Comparison of ENCODE assay signal across 18 cellular contexts in genomic region chr2:123164216-123164615, GRCh38.
DNase-seq lines count a peak whose midpoint lies in the region; ATAC-seq and TF ChIP-seq lines count a peak whose summit lies in the region.
"Had no signal": no experiment of that assay in that cellular context is flagged by ENCODE, and none has a peak within 500 bp of the region (broad histone marks: within the 10 kb centered on the region; RNA-seq: fewer than 3 reads in every experiment).

No MANE protein-coding gene starts in this region.

- no peaks in the 10 kb centered on the region for H3K79me1 ChIP-seq in mesenchymal stem cell (replicated peaks; ENCODE audit: low read length, poor library complexity, severe bottlenecking)

- no peak overlapping the region for H4K91ac ChIP-seq in mesenchymal stem cell (ENCODE audit: low read length)

- no peak overlapping the region for H3K4me3 Mint-ChIP-seq in CD8-positive, alpha-beta T cell
- H3K4me3 Mint-ChIP-seq: CD4-positive, alpha-beta T cell had no signal

- peak; percentile 50 for DNase-seq in DMS153 (lab: John Stamatoyannopoulos, UW)
- no peak for DNase-seq in DMS153 treated with DMSO at 0.1 percent for 48 hours (lab: John Stamatoyannopoulos, UW; ENCODE audit: unreplicated experiment)
- peak; percentile 2 for DNase-seq in amniotic epithelial cell (ENCODE audit: low read depth)
- DNase-seq in mesenchymal stem cell, result peak; percentile 75
- DNase-seq in CD8-positive, alpha-beta T cell, result no peak
- no peak for DNase-seq in stimulated activated naive CD4-positive, alpha-beta T cell (lab: John Stamatoyannopoulos, UW)
- DNase-seq: AML-193; CD4-positive, alpha-beta T cell; GF-D8; GOT3; H7; IMR-90 had no signal

- H2BK120ac ChIP-seq in mesenchymal stem cell (ENCODE audit: low read depth, low read length), result no peak overlapping the region

- H3K9ac ChIP-seq in mesenchymal stem cell (ENCODE audit: low read length), result no peak overlapping the region

- H3K4me1 Mint-ChIP-seq in CD8-positive, alpha-beta T cell (ENCODE audit: low read depth), result no peaks in the 10 kb centered on the region

- CTCF ChIA-PET in CD8-positive, alpha-beta T cell (lab: Charles Lee), result no interaction called here

- WGBS in mesenchymal stem cell, result 7% methylated on average over 2 of the region's 2 CpGs

- no peak for ATAC-seq in CD8-positive, alpha-beta T cell
- ATAC-seq in activated CD4-positive, CD25-positive, alpha-beta regulatory T cell treated with anti-CD3 and anti-CD28 coated beads, Interleukin-2, amount 50 U/mL, for 24 hours, result no peak
- ATAC-seq: A549, K562 had no signal

- H3K4me3 ChIP-seq in mesenchymal stem cell (ENCODE audit: insufficient read depth in 1 of 2, low read depth in 1 of 2, low read length in 2 of 2), result no peak overlapping the region
- no peak overlapping the region for H3K4me3 ChIP-seq in CD8-positive, alpha-beta T cell (ENCODE audit: low read depth, low read length)
- H3K4me3 ChIP-seq: A549, K562 had no signal

- no peaks in the 10 kb centered on the region for H3K27me3 Mint-ChIP-seq in CD8-positive, alpha-beta T cell (ENCODE audit: low read depth)
- H3K27me3 Mint-ChIP-seq: CD4-positive, alpha-beta T cell had no signal

- H3K4me2 ChIP-seq in mesenchymal stem cell (ENCODE audit: low read length, poor library complexity, severe bottlenecking), result no peak overlapping the region
- H3K4me2 ChIP-seq: A549 had no signal

- no peak for TF ChIP-seq CTCF in CD8-positive, alpha-beta T cell (IDR thresholded peaks at IDR 0.05)

- H3K4me1 ChIP-seq in mesenchymal stem cell (ENCODE audit: control insufficient read depth, insufficient read depth, low read depth, low read length), result no peaks in the 10 kb centered on the region
- H3K4me1 ChIP-seq in CD8-positive, alpha-beta T cell (ENCODE audit: insufficient read depth, low read length), result no peaks in the 10 kb centered on the region
- H3K4me1 ChIP-seq: A549 had no signal

- H2BK12ac ChIP-seq in mesenchymal stem cell (ENCODE audit: low read length in 2 of 2), result no peak overlapping the region

- H2AK5ac ChIP-seq in mesenchymal stem cell (ENCODE audit: low read length, severe bottlenecking), result no peak overlapping the region

- no peaks in the 10 kb centered on the region for H3K9me3 ChIP-seq in mesenchymal stem cell (ENCODE audit: control insufficient read depth, low read length)
- no peaks in the 10 kb centered on the region for H3K9me3 ChIP-seq in CD8-positive, alpha-beta T cell (ENCODE audit: low read length)
- H3K9me3 ChIP-seq: A549 had no signal

- no peak overlapping the region for H3K18ac ChIP-seq in mesenchymal stem cell (ENCODE audit: low read depth in 1 of 2, low read length in 2 of 2)

- POLR2A ChIA-PET in CD8-positive, alpha-beta T cell (lab: Charles Lee), result no interaction called here

- no peak overlapping the region for H2BK15ac ChIP-seq in mesenchymal stem cell (ENCODE audit: low read depth, poor library complexity, severe bottlenecking)

- no peak overlapping the region for H4K8ac ChIP-seq in mesenchymal stem cell (ENCODE audit: low read length)

- intact Hi-C loops in CD8-positive, alpha-beta T cell (cut with DNase I, micrococcal nuclease), result no loop called here

- H3K14ac ChIP-seq in mesenchymal stem cell (ENCODE audit: low read length in 2 of 2), result no peak overlapping the region

- no peak overlapping the region for H3K4ac ChIP-seq in mesenchymal stem cell (ENCODE audit: low read depth in 1 of 2, low read length in 2 of 2)

- H2AFZ ChIP-seq in mesenchymal stem cell (ENCODE audit: low read depth, low read length), result no peak overlapping the region

- peaks cover 19% of the 10 kb centered on the region for H3K9me3 Mint-ChIP-seq in CD8-positive, alpha-beta T cell

- no peaks in the 10 kb centered on the region for H3K36me3 ChIP-seq in mesenchymal stem cell (ENCODE audit: control insufficient read depth in 1 of 2, insufficient read depth in 2 of 2, low read depth in 1 of 2, low read length in 2 of 2)
- no peaks in the 10 kb centered on the region for H3K36me3 ChIP-seq in CD8-positive, alpha-beta T cell (ENCODE audit: insufficient read depth, low read length)

- no peak overlapping the region for H3K27ac Mint-ChIP-seq in CD8-positive, alpha-beta T cell
- H3K27ac Mint-ChIP-seq: CD4-positive, alpha-beta T cell had no signal

- no peak overlapping the region for H2BK5ac ChIP-seq in mesenchymal stem cell (ENCODE audit: low read depth, low read length, poor library complexity, severe bottlenecking)

- no peak overlapping the region for H3K27ac ChIP-seq in mesenchymal stem cell (ENCODE audit: low read length, poor library complexity, severe bottlenecking)
- no peak overlapping the region for H3K27ac ChIP-seq in CD8-positive, alpha-beta T cell (ENCODE audit: low read depth, low read length)
- H3K27ac ChIP-seq: 22Rv1, A549, C4-2B, HL-60 had no signal

- H3K36me3 Mint-ChIP-seq in CD8-positive, alpha-beta T cell, result no peaks in the 10 kb centered on the region

- no peaks in the 10 kb centered on the region for H3K27me3 ChIP-seq in mesenchymal stem cell (ENCODE audit: control insufficient read depth in 1 of 2, insufficient read depth in 1 of 2, low read length in 2 of 2)
- H3K27me3 ChIP-seq in CD8-positive, alpha-beta T cell (ENCODE audit: insufficient read depth, low read length), result no peaks in the 10 kb centered on the region

- H3K23ac ChIP-seq in mesenchymal stem cell (ENCODE audit: low read length in 2 of 2), result no peak overlapping the region

Comparison
In these comparisons a context has a peak if more than half of its experiments do, and no peak if none do; other contexts are left out.
1. DNase-seq: peak in DMS153 (single experiment), amniotic epithelial cell (single experiment) and mesenchymal stem cell (single experiment); none in DMS153 treated with DMSO at 0.1 percent for 48 hours (single experiment), CD8-positive, alpha-beta T cell (0 of 7) and stimulated activated naive CD4-positive, alpha-beta T cell (0 of 6).